ENCODE assay signal across 17 cellular contexts in the genomic region with DNA sequence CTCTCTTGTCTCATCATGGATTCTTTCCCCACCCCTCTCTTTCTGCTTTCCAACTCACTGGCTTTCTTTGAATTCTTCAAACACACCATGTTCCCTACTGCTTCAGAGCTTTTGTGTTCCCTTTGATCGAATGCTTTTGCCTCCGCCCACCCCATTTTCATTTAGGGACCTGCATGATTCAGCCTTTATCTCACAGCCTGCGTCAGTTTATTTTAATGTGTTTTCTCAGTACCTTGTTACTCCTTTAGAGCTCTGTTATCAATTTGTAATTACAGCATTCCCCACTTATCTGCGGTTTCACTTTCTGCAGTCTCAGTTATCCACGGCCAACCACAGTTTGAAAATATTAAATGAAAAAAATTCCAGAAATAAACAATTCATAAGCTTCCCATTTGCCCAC.
DNase-seq lines count a peak whose midpoint lies in the region; ATAC-seq and TF ChIP-seq lines count a peak whose summit lies in the region.
"Had no signal": no experiment of that assay in that cellular context is flagged by ENCODE, and none has a peak within 500 bp of the region (broad histone marks: within the 10 kb centered on the region; RNA-seq: fewer than 3 reads in every experiment).

No MANE protein-coding gene starts in this region.

- DNase-seq in IMR-90: peak; percentile 83
- peak; percentile 11 for DNase-seq in WTC11 (ENCODE audit: low spot score)
- peak; percentile 94 for DNase-seq in fibroblast of villous mesenchyme (ENCODE audit: low read depth)
- DNase-seq in smooth muscle cell (lab: John Stamatoyannopoulos, UW; ENCODE audit: unreplicated experiment): no peak
- no peak for DNase-seq in cerebellum (ENCODE audit: low spot score)
- no peak for DNase-seq in SK-N-DZ (ENCODE audit: low spot score)
- DNase-seq: activated CD4-positive, CD25-positive, alpha-beta regulatory T cell treated with anti-CD3 and anti-CD28 coated beads, Interleukin-2, amount 50 U/mL, for 72 hours; activated naive CD8-positive, alpha-beta T cell treated with anti-CD3 and anti-CD28 coated beads, Interleukin-2, amount 50 U/mL, for 24 hours; effector CD4-positive, alpha-beta T cell; left colon; NCI-H187; NCI-H524; OCI-M1 had no signal

- H3K9me1 ChIP-seq in IMR-90 (ENCODE audit: insufficient read depth, low read length): no peaks in the 10 kb centered on the region

- CTCF ChIA-PET in IMR-90 (lab: Yijun Ruan, JAX): interaction anchor here (0.5 kb wide), 1 partner anchor 216 kb away, joined by 4 read pairs; no protein-coding TSS in a partner anchor
- CTCF ChIA-PET in WTC11 (lab: Charles Lee): interaction anchor here (0.8 kb wide), 1 partner anchor 600 kb away, joined by 3 read pairs; no protein-coding TSS in a partner anchor

- no peak for TF ChIP-seq CTCF in IMR-90 (conservative IDR thresholded peaks at IDR 0.05; ENCODE audit: low read depth, low read length)
- no peak for TF ChIP-seq CTCF in WTC11 (IDR thresholded peaks at IDR 0.05)
- TF ChIP-seq CTCF in fibroblast of villous mesenchyme (IDR thresholded peaks at IDR 0.05; ENCODE audit: insufficient read depth, low read depth, low read length): no peak
- no peak for TF ChIP-seq CTCF in smooth muscle cell (IDR thresholded peaks at IDR 0.05; ENCODE audit: borderline replicate concordance, insufficient read depth, poor library complexity, severe bottlenecking)

- H3K27me3 Mint-ChIP-seq in WTC11 (ENCODE audit: low read depth): peaks cover 100% of the 10 kb centered on the region
- H3K27me3 Mint-ChIP-seq: activated naive CD8-positive, alpha-beta T cell treated with anti-CD3 and anti-CD28 coated beads, Interleukin-2, amount 50 U/mL, for 24 hours; central memory CD8-positive, alpha-beta T cell; stimulated activated memory B cell treated with anti-CD40 and anti-IgM and Interleukin-4, amounts not matched to agents 10 μg/mL and 1 μg/mL and 100 μg/mL, for 72 hours had no signal

- H3K4ac ChIP-seq in IMR-90 (ENCODE audit: low read depth, low read length): peak overlapping the region; percentile 74

- H4K5ac ChIP-seq in IMR-90 (ENCODE audit: low read depth, low read length): peak overlapping the region; percentile 91

- ATAC-seq in IMR-90 (ENCODE audit: low read depth) (peak; percentile 88), WTC11 (peak; percentile 60), HG03097 (IDR thresholded peaks at IDR 0.05; ENCODE audit: low FRiP score, unreplicated experiment) (no peak)
- ATAC-seq: activated naive CD8-positive, alpha-beta T cell treated with anti-CD3 and anti-CD28 coated beads, Interleukin-2, amount 50 U/mL, for 24 hours; left colon; stimulated activated memory B cell treated with anti-CD40 and anti-IgM and Interleukin-4, amounts not matched to agents 10 μg/mL and 1 μg/mL and 100 μg/mL, for 72 hours had no signal

- peak overlapping the region; percentile 95 for H3K4me2 ChIP-seq in IMR-90 (ENCODE audit: low read depth, low read length)
- H3K4me2 ChIP-seq in smooth muscle cell: peak overlapping the region; percentile 67

- peak overlapping the region; percentile 67 for H2BK20ac ChIP-seq in IMR-90 (ENCODE audit: low read depth, low read length)

- no peak overlapping the region for H3K27ac Mint-ChIP-seq in WTC11
- H3K27ac Mint-ChIP-seq: activated naive CD8-positive, alpha-beta T cell treated with anti-CD3 and anti-CD28 coated beads, Interleukin-2, amount 50 U/mL, for 24 hours; stimulated activated memory B cell treated with anti-CD40 and anti-IgM and Interleukin-4, amounts not matched to agents 10 μg/mL and 1 μg/mL and 100 μg/mL, for 72 hours had no signal

- H3K27ac ChIP-seq in IMR-90 (ENCODE audit: insufficient read depth, low read length) (peak overlapping the region; percentile 90), smooth muscle cell (ENCODE audit: low read depth) (no peak overlapping the region)

- no CpG with 5 or more reads among the region's 5 CpGs for WGBS in IMR-90 (ENCODE audit: extremely low coverage in 2 of 2, insufficient read length in 1 of 2), 2 experiments
- WGBS in smooth muscle cell (ENCODE audit: low lambda C conversion rate): 31% methylated on average over 5 of the region's 5 CpGs

- H4K91ac ChIP-seq in IMR-90 (ENCODE audit: insufficient read depth, low read depth, low read length): peak overlapping the region; percentile 78

- H3K9me3 Mint-ChIP-seq in WTC11: no peaks in the 10 kb centered on the region
- H3K9me3 Mint-ChIP-seq: stimulated activated memory B cell treated with anti-CD40 and anti-IgM and Interleukin-4, amounts not matched to agents 10 μg/mL and 1 μg/mL and 100 μg/mL, for 72 hours had no signal

- H3K9ac ChIP-seq in IMR-90 (ENCODE audit: low read depth, low read length): peak overlapping the region; percentile 80
- H3K9ac ChIP-seq in smooth muscle cell (ENCODE audit: low read depth): no peak overlapping the region

- peak overlapping the region; percentile 81 to 85; a peak in 3 of 4 replicates for H4K8ac ChIP-seq in IMR-90 (ENCODE audit: low read depth in 2 of 2, low read length in 2 of 2)

- 0 out of 2 replicates have a peak, but pooled peaks cover 2% of the 10 kb centered on the region for H3K4me1 ChIP-seq in IMR-90 (ENCODE audit: control insufficient read depth, insufficient read depth, low read length)
- peaks cover 11% of the 10 kb centered on the region for H3K4me1 ChIP-seq in smooth muscle cell (ENCODE audit: low read depth)

- no peak overlapping the region for H3K4me3 ChIP-seq in IMR-90 (ENCODE audit: insufficient read depth, low read depth, low read length)
- no peak overlapping the region for H3K4me3 ChIP-seq in fibroblast of villous mesenchyme (ENCODE audit: low read depth, low read length)
- H3K4me3 ChIP-seq in smooth muscle cell: peak overlapping the region; percentile 4

- H3K79me1 ChIP-seq in IMR-90 (ENCODE audit: low read depth in 1 of 2, low read length in 2 of 2): no peaks in the 10 kb centered on the region

- dilution Hi-C loops in IMR-90 (cut with HindIII; ENCODE audit: low sequenced_read_pairs, unreplicated experiment): no loop called here

- H2BK15ac ChIP-seq in IMR-90 (ENCODE audit: low read depth, low read length): peak overlapping the region; percentile 30; the same call in 1 of the 3 replicates

- H3K36me3 ChIP-seq in IMR-90 (ENCODE audit: control insufficient read depth, insufficient read depth, low read length): no peaks in the 10 kb centered on the region
- H3K36me3 ChIP-seq in smooth muscle cell (ENCODE audit: low read depth): no peaks in the 10 kb centered on the region

- in situ Hi-C loops in IMR-90 (cut with MboI; ENCODE audit: low sequenced_read_pairs): loop anchor here (25.0 kb wide), 1 partner anchor 778 kb away; no protein-coding TSS in a partner anchor

- H4K20me1 ChIP-seq in IMR-90 (ENCODE audit: insufficient read depth, low read length) (no peaks in the 10 kb centered on the region), smooth muscle cell (ENCODE audit: low read depth) (no peaks in the 10 kb centered on the region)

- TF ChIP-seq POLR2A in IMR-90 (IDR thresholded peaks at IDR 0.05; ENCODE audit: low read depth, low read length): no peak

- no TSS peak for BruUV-seq in IMR-90 (replicated peaks; lab: Mats Ljungman, UMichigan)

- no peak overlapping the region for H3K23ac ChIP-seq in IMR-90 (ENCODE audit: low read depth, low read length)

- H3K18ac ChIP-seq in IMR-90 (ENCODE audit: low read depth, low read length): peak overlapping the region; percentile 96

- 0 out of 2 replicates have a peak overlapping the region, but pooled peaks have one; percentile 50 for H3K56ac ChIP-seq in IMR-90 (ENCODE audit: extremely low read depth, insufficient read depth, low read length)

- TF ChIP-seq RAD21 in IMR-90 (IDR thresholded peaks at IDR 0.05; ENCODE audit: low read length): no peak

- no peaks in the 10 kb centered on the region for H3F3A ChIP-seq in smooth muscle cell (ENCODE audit: low read depth)

- peak overlapping the region; percentile 56 for H2BK5ac ChIP-seq in IMR-90 (ENCODE audit: low read depth, low read length, poor library complexity, severe bottlenecking)

- peak overlapping the region; percentile 56 for H2AFZ ChIP-seq in IMR-90 (replicated peaks; ENCODE audit: low read length, poor library complexity)
- H2AFZ ChIP-seq in smooth muscle cell (ENCODE audit: low read depth): no peak overlapping the region

- no peaks in the 10 kb centered on the region for H3K27me3 ChIP-seq in IMR-90 (ENCODE audit: control insufficient read depth, insufficient read depth, low read length)
- H3K27me3 ChIP-seq in smooth muscle cell (ENCODE audit: low read depth): no peaks in the 10 kb centered on the region

- POLR2A ChIA-PET in IMR-90 (lab: Charles Lee; ENCODE audit: unreplicated experiment) (no interaction called here), WTC11 (lab: Charles Lee) (no interaction called here)

- peaks cover 5% of the 10 kb centered on the region for H3K4me1 Mint-ChIP-seq in WTC11
- H3K4me1 Mint-ChIP-seq: activated naive CD8-positive, alpha-beta T cell treated with anti-CD3 and anti-CD28 coated beads, Interleukin-2, amount 50 U/mL, for 24 hours; central memory CD8-positive, alpha-beta T cell; stimulated activated memory B cell treated with anti-CD40 and anti-IgM and Interleukin-4, amounts not matched to agents 10 μg/mL and 1 μg/mL and 100 μg/mL, for 72 hours had no signal

- peak overlapping the region; percentile 80; the same call in 1 of the 2 replicates for H2AK5ac ChIP-seq in IMR-90 (ENCODE audit: low read depth, low read length)

- no peaks in the 10 kb centered on the region for H3K79me2 ChIP-seq in smooth muscle cell (ENCODE audit: low read depth)

- H2BK120ac ChIP-seq in IMR-90 (ENCODE audit: low read depth, low read length): peak overlapping the region; percentile 85

- H3K36me3 Mint-ChIP-seq in WTC11: no peaks in the 10 kb centered on the region
- H3K36me3 Mint-ChIP-seq: stimulated activated memory B cell treated with anti-CD40 and anti-IgM and Interleukin-4, amounts not matched to agents 10 μg/mL and 1 μg/mL and 100 μg/mL, for 72 hours had no signal

- H2AK9ac ChIP-seq in IMR-90 (replicated peaks; ENCODE audit: low read depth, low read length, poor library complexity): no peak overlapping the region

- H3K9me3 ChIP-seq in IMR-90 (ENCODE audit: control insufficient read depth, insufficient read depth, low read length): peaks cover 3% of the 10 kb centered on the region; the same call in 1 of the 2 replicates
- no peaks in the 10 kb centered on the region for H3K9me3 ChIP-seq in smooth muscle cell (replicated peaks; ENCODE audit: low read depth)

- intact Hi-C loops in IMR-90 (cut with micrococcal nuclease): no loop called here

- no peak overlapping the region for H3K14ac ChIP-seq in IMR-90 (replicated peaks; ENCODE audit: low read depth, low read length)

- H3K4me3 Mint-ChIP-seq in WTC11: no peak overlapping the region
- H3K4me3 Mint-ChIP-seq: activated naive CD8-positive, alpha-beta T cell treated with anti-CD3 and anti-CD28 coated beads, Interleukin-2, amount 50 U/mL, for 24 hours; central memory CD8-positive, alpha-beta T cell; neural crest cell; stimulated activated memory B cell treated with anti-CD40 and anti-IgM and Interleukin-4, amounts not matched to agents 10 μg/mL and 1 μg/mL and 100 μg/mL, for 72 hours had no signal

TF ChIP-seq in IMR-90, 13 proteins besides CTCF, POLR2A, EP300 and RAD21 (continues in another document):
- no peak for TF ChIP-seq MAZ (IDR thresholded peaks at IDR 0.05; ENCODE audit: borderline replicate concordance, low read depth, low read length)

TF ChIP-seq in WTC11, 78 proteins besides CTCF, POLR2A, EP300 and RAD21 (continues in another document):
- TF ChIP-seq ETV6 (CRISPR knock-in tag; IDR thresholded peaks at IDR 0.05): no peak
- TF ChIP-seq EMX1 (CRISPR knock-in tag; IDR thresholded peaks at IDR 0.05): no peak
- TF ChIP-seq ATF1 (CRISPR knock-in tag; IDR thresholded peaks at IDR 0.05): no peak

Comparison
In these comparisons a context has a peak if more than half of its experiments do, and no peak if none do; other contexts are left out.
1. DNase-seq: peak in IMR-90 (single experiment), WTC11 (single experiment) and fibroblast of villous mesenchyme (single experiment); none in smooth muscle cell (single experiment), cerebellum (single experiment) and SK-N-DZ (single experiment).